15 cellular contexts compared by ENCODE assay signal in the genomic region with DNA sequence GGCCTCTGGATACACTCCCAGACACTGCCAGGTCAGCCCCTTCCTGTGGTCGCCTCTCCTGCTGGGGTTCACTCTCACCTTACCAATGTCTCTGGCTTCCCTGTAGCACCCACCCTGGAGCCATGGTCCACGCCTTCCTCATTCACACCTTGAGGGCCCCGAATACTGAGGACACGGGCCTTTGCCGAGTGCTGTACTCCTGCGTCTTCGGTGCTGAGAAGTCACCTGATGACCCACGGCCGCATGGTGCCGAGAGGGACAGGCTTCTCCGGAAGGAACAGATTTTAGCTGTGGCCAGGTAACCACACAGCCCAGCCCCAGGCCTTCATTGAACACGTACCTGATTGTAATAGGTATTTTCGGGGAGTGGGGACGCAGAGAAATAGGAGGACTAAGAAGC. TPM values are rescaled to one million over a fixed set of nuclear protein-coding genes. Genes with fewer than 3 reads are reported as not detected.
A peak's percentile ranks its signal among the peaks of the same experiment; 100 is the strongest.
DNase-seq lines count a peak whose midpoint lies in the region; ATAC-seq and TF ChIP-seq lines count a peak whose summit lies in the region.
"Had no signal": no experiment of that assay in that cellular context is flagged by ENCODE, and none has a peak within 500 bp of the region (broad histone marks: within the 10 kb centered on the region; RNA-seq: fewer than 3 reads in every experiment).

No MANE protein-coding gene starts in this region.

- 0 out of 2 replicates have a peak, but pooled peaks cover 4% of the 10 kb centered on the region for H3K36me3 ChIP-seq in Panc1 (ENCODE audit: control insufficient read depth, insufficient read depth, low read length)
- H3K36me3 ChIP-seq in skeletal muscle tissue (ENCODE audit: control insufficient read depth in 3 of 3, insufficient read depth in 3 of 3, low read length in 3 of 3), result peaks cover 37 to 47% (median 44%) of the 10 kb centered on the region in 3 donors

- H3K36me3 Mint-ChIP-seq in activated T-cell treated with anti-CD3 and anti-CD28 coated beads, Interleukin-2, amount 50 U/mL, for 4 hours (ENCODE audit: insufficient read depth), result peaks cover 8% of the 10 kb centered on the region
- H3K36me3 Mint-ChIP-seq in effector memory CD8-positive, alpha-beta T cell (ENCODE audit: insufficient read depth), result peaks cover 30% of the 10 kb centered on the region

- ATAC-seq in activated T-cell treated with anti-CD3 and anti-CD28 coated beads, Interleukin-2, amount 50 U/mL, for 4 hours, result no peak
- ATAC-seq in Panc1 (no peak), GM18511 (IDR thresholded peaks at IDR 0.05; ENCODE audit: unreplicated experiment) (no peak), GM19035 (IDR thresholded peaks at IDR 0.05; ENCODE audit: unreplicated experiment) (no peak)
- ATAC-seq in effector memory CD8-positive, alpha-beta T cell (replicated peaks), result no peak

- BruUV-seq in Panc1 (replicated peaks; lab: Mats Ljungman, UMichigan), result no TSS peak

- H3K27me3 Mint-ChIP-seq in activated T-cell treated with anti-CD3 and anti-CD28 coated beads, Interleukin-2, amount 50 U/mL, for 4 hours (ENCODE audit: low read depth), result no peaks in the 10 kb centered on the region
- H3K27me3 Mint-ChIP-seq in effector memory CD8-positive, alpha-beta T cell, result no peaks in the 10 kb centered on the region

- POLR2A ChIA-PET in Panc1 (lab: Charles Lee), result interaction anchor here (0.6 kb wide), 1 partner anchor 662 kb away, joined by 8 read pairs; a partner anchor contains a TSS

- peaks cover 22% of the 10 kb centered on the region for H3K4me1 Mint-ChIP-seq in activated T-cell treated with anti-CD3 and anti-CD28 coated beads, Interleukin-2, amount 50 U/mL, for 4 hours (ENCODE audit: low read depth)
- H3K4me1 Mint-ChIP-seq in effector memory CD8-positive, alpha-beta T cell (ENCODE audit: low read depth in 2 of 2), result peaks cover 29 to 45% of the 10 kb centered on the region in 2 donors

- H3K9me3 Mint-ChIP-seq in activated T-cell treated with anti-CD3 and anti-CD28 coated beads, Interleukin-2, amount 50 U/mL, for 4 hours, result no peaks in the 10 kb centered on the region
- H3K9me3 Mint-ChIP-seq in effector memory CD8-positive, alpha-beta T cell, result no peaks in the 10 kb centered on the region

- in situ Hi-C loops in Panc1 (cut with HindIII; ENCODE audit: low pct_unique_long_range_greater_than_20kb, low sequenced_read_pairs), result no loop called here

- no peak overlapping the region for H3K9ac ChIP-seq in skeletal muscle tissue (ENCODE audit: low read depth in 1 of 3, low read length in 3 of 3)

- no peak for DNase-seq in activated T-cell treated with anti-CD3 and anti-CD28 coated beads, Interleukin-2, amount 50 U/mL, for 4 hours
- no peak for DNase-seq in activated T-cell treated with anti-CD3 and anti-CD28 coated beads, Interleukin-2, amount 50 U/mL, for 1 hour
- DNase-seq in Panc1 (ENCODE audit: low read depth, low spot score) (no peak), NCI-H1092 (lab: John Stamatoyannopoulos, UW) (no peak)
- no peak for DNase-seq in effector memory CD8-positive, alpha-beta T cell
- DNase-seq: DMS79 treated with DMSO at 0.1 percent for 48 hours; IMR-90; mesendoderm; NCI-H1417 treated with DMSO at 0.1 percent for 48 hours; stimulated activated CD8-positive, alpha-beta memory T cell treated with anti-CD3 and anti-CD28 coated beads, Interleukin-4, amount 100 ng/mL, for 48 hours had no signal

- intact Hi-C loops in Panc1 (cut with micrococcal nuclease; ENCODE audit: unreplicated experiment), result loop anchor here (2.0 kb wide), 1 partner anchor 33 kb away; no protein-coding TSS in a partner anchor

- peak overlapping the region; percentile 98 to 99 for H3K27ac Mint-ChIP-seq in effector memory CD8-positive, alpha-beta T cell

- TF ChIP-seq CTCF in Panc1 (IDR thresholded peaks at IDR 0.05), result no peak

- peak overlapping the region; percentile 84 for H3K4me3 Mint-ChIP-seq in activated T-cell treated with anti-CD3 and anti-CD28 coated beads, Interleukin-2, amount 50 U/mL, for 4 hours
- peak overlapping the region; percentile 88 to 91 for H3K4me3 Mint-ChIP-seq in effector memory CD8-positive, alpha-beta T cell

- no peaks in the 10 kb centered on the region for H3K9me3 ChIP-seq in Panc1 (ENCODE audit: control insufficient read depth, insufficient read depth, low read depth, low read length)
- H3K9me3 ChIP-seq in skeletal muscle tissue (ENCODE audit: control insufficient read depth in 3 of 3, low read length in 3 of 3), result peaks cover 0 to 3% (median 0%) of the 10 kb centered on the region in 3 donors

- 0 out of 2 replicates have a peak overlapping the region, but pooled peaks have one; percentile 14 for H3K27ac ChIP-seq in Panc1 (ENCODE audit: low read length)
- peak overlapping the region; percentile 99 for H3K27ac ChIP-seq in skeletal muscle tissue (ENCODE audit: low read depth, low read length)

- CTCF ChIA-PET in Panc1 (lab: Charles Lee), result interaction anchor here (1.7 to 1.9 kb wide), 2 partner anchors 33 to 41 kb away, joined by 6 to 7 read pairs; a partner anchor contains a TSS

- no peak overlapping the region for H3K4me3 ChIP-seq in Panc1 (ENCODE audit: low read depth in 2 of 2, low read length in 2 of 2)
- no peak overlapping the region for H3K4me3 ChIP-seq in skeletal muscle tissue (ENCODE audit: low read length in 3 of 3)

- peaks cover 19% of the 10 kb centered on the region for H3K4me1 ChIP-seq in Panc1 (ENCODE audit: control insufficient read depth, insufficient read depth, low read length)
- H3K4me1 ChIP-seq in skeletal muscle tissue (ENCODE audit: control insufficient read depth in 3 of 3, insufficient read depth in 3 of 3, low read length in 3 of 3), result peaks cover 18 to 28% (median 25%) of the 10 kb centered on the region in 3 donors

- no peaks in the 10 kb centered on the region for H3K27me3 ChIP-seq in Panc1 (ENCODE audit: control insufficient read depth, insufficient read depth, low read length)
- no peaks in the 10 kb centered on the region for H3K27me3 ChIP-seq in skeletal muscle tissue (ENCODE audit: control insufficient read depth in 3 of 3, insufficient read depth in 3 of 3, low read length in 3 of 3)

RNA-seq across cellular contexts. Expression of a gene that starts 1.6 kb away (rescaled TPM):
- total RNA-seq in activated T-cell treated with anti-CD3 and anti-CD28 coated beads, Interleukin-2, amount 50 U/mL, for 4 hours, result 10 to 100 TPM; 14.2 to 17.3 (median 14.7) TPM
- 23.1 TPM for total RNA-seq in Panc1 (2021; ENCODE audit: unreplicated experiment)
- polyA plus RNA-seq in Panc1 (2012; ENCODE audit: insufficient read length), result 28.9 TPM
- total RNA-seq in skeletal muscle tissue, result 8.9 TPM

RNA-seq across cellular contexts. Expression of a gene that starts 24.6 kb away (rescaled TPM):
- 10 to 100 TPM; 25.5 to 26.2 (median 25.6) TPM for total RNA-seq in activated T-cell treated with anti-CD3 and anti-CD28 coated beads, Interleukin-2, amount 50 U/mL, for 4 hours
- total RNA-seq in Panc1 (2021; ENCODE audit: unreplicated experiment), result 32.3 TPM
- polyA plus RNA-seq in Panc1 (2012; ENCODE audit: insufficient read length), result 17.9 TPM
- 14.6 TPM for total RNA-seq in skeletal muscle tissue

RNA-seq across cellular contexts. Expression of a gene that starts 25.9 kb away (rescaled TPM):
- 10 to 100 TPM; 32.8 to 40.8 (median 34.7) TPM for total RNA-seq in activated T-cell treated with anti-CD3 and anti-CD28 coated beads, Interleukin-2, amount 50 U/mL, for 4 hours
- total RNA-seq in Panc1 (2021; ENCODE audit: unreplicated experiment), result 170 TPM
- polyA plus RNA-seq in Panc1 (2012; ENCODE audit: insufficient read length), result 140 TPM
- 28.7 TPM for total RNA-seq in skeletal muscle tissue

RNA-seq across cellular contexts. Expression of a gene that starts 35.5 kb away (rescaled TPM):
- 10 to 100 TPM; 77.9 to 91.4 (median 89.2) TPM for total RNA-seq in activated T-cell treated with anti-CD3 and anti-CD28 coated beads, Interleukin-2, amount 50 U/mL, for 4 hours
- 154 TPM for total RNA-seq in Panc1 (2021; ENCODE audit: unreplicated experiment)
- 149 TPM for polyA plus RNA-seq in Panc1 (2012; ENCODE audit: insufficient read length)
- total RNA-seq in skeletal muscle tissue, result 46.4 TPM

RNA-seq across cellular contexts. Expression of a gene that starts 40.7 kb away (rescaled TPM):
- total RNA-seq in activated T-cell treated with anti-CD3 and anti-CD28 coated beads, Interleukin-2, amount 50 U/mL, for 4 hours, result under 1 TPM in 1 of 3 donors, not detected in 2; 0.18 TPM
- 0.41 TPM for total RNA-seq in Panc1 (2021; ENCODE audit: unreplicated experiment)
- polyA plus RNA-seq in Panc1 (2012; ENCODE audit: insufficient read length), result 0.28 TPM
- not detected for total RNA-seq in skeletal muscle tissue
- total RNA-seq: IMR-90, posterior vena cava, urinary bladder had no signal
